1 cellular context compared by ENCODE assay signal in genomic region chr13:40059540-40060232, GRCh38.
TF ChIP-seq lines count a peak whose summit lies in the region.

No MANE protein-coding gene starts in this region.

TF ChIP-seq in SK-N-SH, 30 proteins besides CTCF, POLR2A, EP300 and RAD21 (continued from another document):
- TF ChIP-seq FOXM1 (IDR thresholded peaks at IDR 0.05; ENCODE audit: low read depth) = no peak
- TF ChIP-seq SMC3 (IDR thresholded peaks at IDR 0.05; ENCODE audit: low read depth, low read length) = no peak
- no peak for TF ChIP-seq NFIC (IDR thresholded peaks at IDR 0.05; ENCODE audit: borderline replicate concordance)
- TF ChIP-seq TAF1 (IDR thresholded peaks at IDR 0.05; ENCODE audit: borderline replicate concordance, low read depth, low read length) = no peak
- TF ChIP-seq YY1 (IDR thresholded peaks at IDR 0.05; ENCODE audit: low read depth) = no peak
- no peak for TF ChIP-seq ZBTB33 (IDR thresholded peaks at IDR 0.05; ENCODE audit: borderline replicate concordance, low read depth)
- TF ChIP-seq EZH2phosphoT487 (IDR thresholded peaks at IDR 0.05; ENCODE audit: borderline replicate concordance, low read depth) = no peak
- TF ChIP-seq RXRA (IDR thresholded peaks at IDR 0.05; ENCODE audit: borderline replicate concordance, low read depth) = no peak
- TF ChIP-seq ELF1 (IDR thresholded peaks at IDR 0.05) = no peak
